In the genomic region with DNA sequence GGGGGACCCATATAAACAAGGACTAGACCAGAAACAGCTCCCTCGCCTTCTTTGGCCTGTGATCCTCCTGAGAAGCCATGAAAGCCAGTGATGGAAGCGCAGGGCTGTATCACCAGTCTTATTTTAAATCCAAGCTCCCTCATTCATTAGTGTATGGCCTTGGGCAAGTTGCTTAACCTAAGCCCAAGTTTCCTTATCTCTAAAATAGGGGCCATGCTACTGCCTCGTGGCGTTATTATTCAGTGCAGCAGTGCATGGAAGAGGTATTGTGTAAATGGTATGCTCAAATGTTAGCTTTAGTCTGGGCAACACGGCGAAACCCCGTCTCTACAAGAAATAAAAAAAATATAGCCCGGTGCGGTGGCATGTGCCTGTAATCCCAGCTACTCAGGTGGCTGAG, we compare ENCODE assay signal across 27 cellular contexts. TPM values are rescaled to one million over a fixed set of nuclear protein-coding genes. Genes with fewer than 3 reads are reported as not detected.
DNase-seq lines count a peak whose midpoint lies in the region; ATAC-seq, FAIRE-seq and TF ChIP-seq lines count a peak whose summit lies in the region.
"Had no signal": no experiment of that assay in that cellular context is flagged by ENCODE, and none has a peak within 500 bp of the region (broad histone marks: within the 10 kb centered on the region; RNA-seq: fewer than 3 reads in every experiment).

No MANE protein-coding gene starts in this region.

- TF ChIP-seq CTCF in kidney (IDR thresholded peaks at IDR 0.05; ENCODE audit: borderline replicate concordance, extremely low read depth, insufficient read depth) (no peak), GM13976 (IDR thresholded peaks at IDR 0.05; ENCODE audit: borderline replicate concordance, control extremely low read depth, extremely low read depth, insufficient read depth, missing control alignments) (no peak)

- in situ Hi-C loops in GM13976 (cut with MboI; ENCODE audit: low sequenced_read_pairs, unreplicated experiment): no loop called here

- FAIRE-seq in kidney (lab: Jason Lieb, UNC): no peak
- FAIRE-seq in GM12892 (lab: Jason Lieb, UNC): no peak
- FAIRE-seq: A549, GM18507, GM19239 had no signal

- no peak overlapping the region for H3K18ac ChIP-seq in trophoblast cell (ENCODE audit: low read length)

- H3K9me3 ChIP-seq in esophagus (ENCODE audit: control insufficient read depth in 2 of 2, insufficient read depth in 1 of 2, low read depth in 1 of 2, low read length in 1 of 2) (no peaks in the 10 kb centered on the region), kidney (ENCODE audit: control insufficient read depth in 1 of 2, low read length in 2 of 2) (no peaks in the 10 kb centered on the region), trophoblast cell (ENCODE audit: insufficient read depth, low read depth, low read length) (no peaks in the 10 kb centered on the region)
- H3K9me3 ChIP-seq: A549 had no signal

- H2BK5ac ChIP-seq in trophoblast cell (ENCODE audit: low read depth, low read length, poor library complexity): no peak overlapping the region

- H4K12ac ChIP-seq in trophoblast cell (ENCODE audit: low read depth, low read length): no peak overlapping the region

- H3K14ac ChIP-seq in trophoblast cell (ENCODE audit: low read length): no peak overlapping the region

- H3K9ac ChIP-seq in kidney (ENCODE audit: low read length in 2 of 2) (no peak overlapping the region), trophoblast cell (ENCODE audit: low read length) (no peak overlapping the region)

- H3K36me3 ChIP-seq in esophagus (ENCODE audit: control insufficient read depth in 2 of 2, insufficient read depth in 2 of 2, low read length in 1 of 2): peaks cover 0 to 16% of the 10 kb centered on the region in 2 donors
- H3K36me3 ChIP-seq in kidney (ENCODE audit: control insufficient read depth in 1 of 2, insufficient read depth in 2 of 2, low read length in 2 of 2): no peaks in the 10 kb centered on the region
- H3K36me3 ChIP-seq in trophoblast cell (ENCODE audit: control insufficient read depth in 1 of 2, insufficient read depth in 2 of 2, low read length in 2 of 2): peaks cover 52 to 66% of the 10 kb centered on the region in 2 experiments

- no peak for ATAC-seq in GM19023 (IDR thresholded peaks at IDR 0.05; ENCODE audit: unreplicated experiment)
- ATAC-seq: A549, GM12878 had no signal

- TF ChIP-seq POLR2A in GM12892 (IDR thresholded peaks at IDR 0.05; ENCODE audit: low read depth, low read length): no peak

- WGBS in esophagus, 2 donors: 65 to 67% methylated on average over 9 of the region's 9 CpGs
- no CpG with 5 or more reads among the region's 9 CpGs for WGBS in trophoblast cell (ENCODE audit: extremely low coverage, insufficient coverage, insufficient read length)

- DNase-seq in NCI-H146 (lab: John Stamatoyannopoulos, UW): peak; percentile 6
- DNase-seq in NCI-H146 treated with DMSO at 0.1 percent for 48 hours (lab: John Stamatoyannopoulos, UW; ENCODE audit: unreplicated experiment): no peak
- DNase-seq in kidney: peak; percentile 24
- DNase-seq in trophoblast cell: peak; percentile 75 to 93
- no peak for DNase-seq in GM13976 (ENCODE audit: low spot score)
- DNase-seq in GM12892 (ENCODE audit: insufficient read length): no peak
- DNase-seq: AML-193; C1 segment of cervical spinal cord; CD4-positive, alpha-beta memory T cell; CD4-positive, CD25-positive, alpha-beta regulatory T cell; CD8-positive, alpha-beta memory T cell; COR-L47; DMS 273 treated with DMSO at 0.1 percent for 48 hours; DMS153; DMS53; DMS79; DND-41; EL; GDM1 had no signal

- no peak overlapping the region for H3K23ac ChIP-seq in trophoblast cell (ENCODE audit: low read length)

- peak overlapping the region; percentile 47 to 94 for H3K27ac ChIP-seq in esophagus (ENCODE audit: low read depth in 2 of 2, low read length in 1 of 2)
- H3K27ac ChIP-seq in kidney (ENCODE audit: low read depth in 2 of 2, low read length in 2 of 2): no peak overlapping the region
- H3K27ac ChIP-seq in trophoblast cell (ENCODE audit: low read depth, low read length): no peak overlapping the region
- H3K27ac ChIP-seq: 22Rv1, A549 had no signal

- H2BK12ac ChIP-seq in trophoblast cell (ENCODE audit: low read length): no peak overlapping the region

- H3K27me3 ChIP-seq in esophagus (ENCODE audit: control insufficient read depth in 1 of 2, insufficient read depth in 2 of 2, low read length in 2 of 2): no peaks in the 10 kb centered on the region
- H3K27me3 ChIP-seq in trophoblast cell (ENCODE audit: insufficient read depth, low read length): no peaks in the 10 kb centered on the region

- H3K4ac ChIP-seq in trophoblast cell (ENCODE audit: low read depth, low read length): no peak overlapping the region

- no peak overlapping the region for H2AFZ ChIP-seq in trophoblast cell (ENCODE audit: insufficient read depth, low read length, poor library complexity)

- no peaks in the 10 kb centered on the region for H3K79me2 ChIP-seq in trophoblast cell (ENCODE audit: control insufficient read depth, insufficient read depth, low read length, poor library complexity)

- H3K79me1 ChIP-seq in trophoblast cell (ENCODE audit: low read length): no peaks in the 10 kb centered on the region

- no peak overlapping the region for H4K8ac ChIP-seq in trophoblast cell (ENCODE audit: low read depth, low read length)

- intact Hi-C loops in kidney (cut with DNase I): no loop called here

- no peak overlapping the region for H3K4me2 ChIP-seq in trophoblast cell (ENCODE audit: low read length)
- H3K4me2 ChIP-seq: A549 had no signal

- H3K4me3 ChIP-seq in esophagus (ENCODE audit: low read depth in 1 of 2, low read length in 2 of 2) (no peak overlapping the region), kidney (ENCODE audit: low read length in 2 of 2) (no peak overlapping the region), trophoblast cell (ENCODE audit: low read depth, low read length) (no peak overlapping the region)
- H3K4me3 ChIP-seq: A549, GM12878 had no signal

- no peak overlapping the region for H4K91ac ChIP-seq in trophoblast cell (ENCODE audit: low read depth, low read length)

- no peak overlapping the region for H2AK5ac ChIP-seq in trophoblast cell (ENCODE audit: low read length)

- H2BK120ac ChIP-seq in trophoblast cell (ENCODE audit: insufficient read depth, low read length, poor library complexity): no peak overlapping the region

- H3K4me1 ChIP-seq in esophagus (ENCODE audit: control insufficient read depth in 2 of 2, insufficient read depth in 2 of 2, low read length in 1 of 2) (peaks cover 0 to 13% of the 10 kb centered on the region in 2 donors), kidney (ENCODE audit: control insufficient read depth in 1 of 2, insufficient read depth in 1 of 2, low read depth in 1 of 2, low read length in 2 of 2) (no peaks in the 10 kb centered on the region), trophoblast cell (ENCODE audit: control insufficient read depth in 1 of 2, insufficient read depth in 2 of 2, low read length in 2 of 2) (no peaks in the 10 kb centered on the region)
- H3K4me1 ChIP-seq: A549 had no signal

RNA-seq across cellular contexts. Expression of gene ESPL1, which starts 9.9 kb away (rescaled TPM):
- polyA plus RNA-seq in esophagus (10 to 100 TPM; 43.8 to 66.1 TPM), kidney (ENCODE audit: insufficient read depth, low read depth, low replicate concordance) (2.9 TPM)
- total RNA-seq in kidney: 1.5 TPM
- polyA plus RNA-seq in trophoblast cell (2013): 12.8 and 13.8 TPM in 2 replicates
- 12.5 TPM for polyA plus RNA-seq in GM12892 (2012; ENCODE audit: missing spikeins)
- polyA plus RNA-seq: CD14-positive monocyte; CD8-positive, alpha-beta memory T cell had no signal

RNA-seq across cellular contexts. Expression of gene PFDN5, which starts 17.4 kb away (rescaled TPM):
- polyA plus RNA-seq in esophagus: 100 to 1,000 TPM; 612 to 762 TPM
- 439 TPM for total RNA-seq in kidney
- 1,405 TPM for polyA plus RNA-seq in kidney (ENCODE audit: insufficient read depth, low read depth, low replicate concordance)
- polyA plus RNA-seq in trophoblast cell (2013): 302 and 315 TPM in 2 replicates
- polyA plus RNA-seq in GM12892 (2012; ENCODE audit: missing spikeins): 1,026 TPM

RNA-seq across cellular contexts. Expression of gene MYG1, which starts 21.5 kb away (rescaled TPM):
- polyA plus RNA-seq in esophagus (10 to 100 TPM; 41.8 to 75.0 TPM), kidney (ENCODE audit: insufficient read depth, low read depth, low replicate concordance) (105 TPM)
- total RNA-seq in kidney: 49.0 TPM
- 44.5 and 48.7 TPM in 2 replicates for polyA plus RNA-seq in trophoblast cell (2013)
- polyA plus RNA-seq in GM12892 (2012; ENCODE audit: missing spikeins): 35.2 TPM

RNA-seq across cellular contexts. Expression of gene AAAS, which starts 43.4 kb away (rescaled TPM):
- 10 to 100 TPM; 31.4 to 41.2 TPM for polyA plus RNA-seq in esophagus
- 46.2 TPM for total RNA-seq in kidney
- polyA plus RNA-seq in kidney (ENCODE audit: insufficient read depth, low read depth, low replicate concordance): 43.4 TPM
- 36.5 and 38.2 TPM in 2 replicates for polyA plus RNA-seq in trophoblast cell (2013)
- polyA plus RNA-seq in GM12892 (2012; ENCODE audit: missing spikeins): 38.0 TPM

RNA-seq across cellular contexts. Expression of gene RARG, which starts 46.0 kb away (rescaled TPM):
- polyA plus RNA-seq in esophagus: 100 to 1,000 TPM in 1 of 2 donors, 10 to 100 TPM in 1; 84.8 to 104 TPM
- total RNA-seq in kidney: 34.1 TPM
- polyA plus RNA-seq in kidney (ENCODE audit: insufficient read depth, low read depth, low replicate concordance): 13.2 TPM
- 9.8 and 10.0 TPM in 2 replicates for polyA plus RNA-seq in trophoblast cell (2013)
- 1.9 TPM for polyA plus RNA-seq in GM12892 (2012; ENCODE audit: missing spikeins)

Comparison
In these comparisons a context has a peak if more than half of its experiments do, and no peak if none do; other contexts are left out.
1. DNase-seq: peak in NCI-H146 (single experiment), kidney (single experiment) and trophoblast cell (2 of 2); none in NCI-H146 treated with DMSO at 0.1 percent for 48 hours (single experiment), GM13976 (single experiment) and GM12892 (single experiment).
2. H3K27ac ChIP-seq: peak in esophagus (2 of 2); none in kidney (0 of 2) and trophoblast cell (single experiment).
3. RNA of gene ESPL1, which starts 9.9 kb away (polyA plus RNA-seq): 43.8 to 66.1 TPM in esophagus; 2.9 TPM in kidney (single experiment); every median in the first group is over 10 times any median in the second.